In the genomic region with DNA sequence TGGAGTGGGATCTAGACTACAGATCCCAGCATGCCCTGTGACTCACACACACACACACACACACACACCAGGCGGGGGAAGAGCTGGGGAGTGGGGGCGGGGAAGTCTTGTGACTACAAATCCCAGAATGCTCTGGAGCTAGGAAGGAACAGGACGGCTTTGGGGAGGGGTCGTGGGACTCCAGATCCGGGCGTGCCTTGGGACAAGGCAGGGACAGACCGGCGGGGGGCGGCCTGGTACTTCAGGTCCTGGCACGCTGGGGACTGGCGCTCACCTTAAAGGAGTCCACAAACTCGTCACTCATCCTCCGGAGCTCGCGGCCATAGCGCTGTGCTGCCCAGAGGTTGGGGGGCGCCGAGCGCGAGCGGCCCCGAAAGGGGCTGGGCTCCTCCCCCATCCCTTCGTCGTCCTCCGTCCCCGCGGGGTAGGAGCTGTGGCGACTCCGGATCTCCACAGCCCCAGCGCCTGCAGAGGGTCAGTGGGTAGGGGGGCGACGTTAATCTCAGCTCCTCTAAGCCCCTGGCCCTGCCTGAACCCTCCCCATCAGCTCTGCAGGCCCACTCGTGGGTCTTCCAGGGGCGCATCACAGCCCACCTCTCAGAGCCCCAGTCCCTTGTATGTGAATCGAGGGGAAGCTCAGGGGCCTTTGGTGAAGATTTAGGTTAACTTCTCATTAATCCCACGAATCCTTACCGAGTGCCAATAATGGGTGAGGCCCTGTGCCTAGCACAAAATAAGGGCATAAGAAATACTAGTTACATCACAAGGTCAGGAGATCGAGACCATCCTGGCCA, we compare ENCODE assay signal across 1 cellular context.
A peak's percentile ranks its signal among the peaks of the same experiment; 100 is the strongest.
TF ChIP-seq lines count a peak whose summit lies in the region.

No MANE protein-coding gene starts in this region.

TF ChIP-seq in HepG2, 621 proteins besides CTCF, POLR2A, EP300 and RAD21 (continued from another document):
- TF ChIP-seq, protein P1, sequence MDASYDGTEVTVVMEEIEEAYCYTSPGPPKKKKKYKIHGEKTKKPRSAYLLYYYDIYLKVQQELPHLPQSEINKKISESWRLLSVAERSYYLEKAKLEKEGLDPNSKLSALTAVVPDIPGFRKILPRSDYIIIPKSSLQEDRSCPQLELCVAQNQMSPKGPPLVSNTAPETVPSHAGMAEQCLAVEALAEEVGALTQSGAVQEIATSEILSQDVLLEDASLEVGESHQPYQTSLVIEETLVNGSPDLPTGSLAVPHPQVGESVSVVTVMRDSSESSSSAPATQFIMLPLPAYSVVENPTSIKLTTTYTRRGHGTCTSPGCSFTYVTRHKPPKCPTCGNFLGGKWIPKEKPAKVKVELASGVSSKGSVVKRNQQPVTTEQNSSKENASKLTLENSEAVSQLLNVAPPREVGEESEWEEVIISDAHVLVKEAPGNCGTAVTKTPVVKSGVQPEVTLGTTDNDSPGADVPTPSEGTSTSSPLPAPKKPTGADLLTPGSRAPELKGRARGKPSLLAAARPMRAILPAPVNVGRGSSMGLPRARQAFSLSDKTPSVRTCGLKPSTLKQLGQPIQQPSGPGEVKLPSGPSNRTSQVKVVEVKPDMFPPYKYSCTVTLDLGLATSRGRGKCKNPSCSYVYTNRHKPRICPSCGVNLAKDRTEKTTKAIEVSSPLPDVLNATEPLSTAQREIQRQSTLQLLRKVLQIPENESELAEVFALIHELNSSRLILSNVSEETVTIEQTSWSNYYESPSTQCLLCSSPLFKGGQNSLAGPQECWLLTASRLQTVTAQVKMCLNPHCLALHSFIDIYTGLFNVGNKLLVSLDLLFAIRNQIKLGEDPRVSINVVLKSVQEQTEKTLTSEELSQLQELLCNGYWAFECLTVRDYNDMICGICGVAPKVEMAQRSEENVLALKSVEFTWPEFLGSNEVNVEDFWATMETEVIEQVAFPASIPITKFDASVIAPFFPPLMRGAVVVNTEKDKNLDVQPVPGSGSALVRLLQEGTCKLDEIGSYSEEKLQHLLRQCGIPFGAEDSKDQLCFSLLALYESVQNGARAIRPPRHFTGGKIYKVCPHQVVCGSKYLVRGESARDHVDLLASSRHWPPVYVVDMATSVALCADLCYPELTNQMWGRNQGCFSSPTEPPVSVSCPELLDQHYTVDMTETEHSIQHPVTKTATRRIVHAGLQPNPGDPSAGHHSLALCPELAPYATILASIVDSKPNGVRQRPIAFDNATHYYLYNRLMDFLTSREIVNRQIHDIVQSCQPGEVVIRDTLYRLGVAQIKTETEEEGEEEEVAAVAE (CRISPR knock-in tag; IDR thresholded peaks at IDR 0.05; ENCODE audit: borderline replicate concordance) = 0 out of 2 replicates have a peak, but pooled peaks have one; percentile 29
- no peak for TF ChIP-seq ZZZ3 (CRISPR knock-in tag; IDR thresholded peaks at IDR 0.05; ENCODE audit: borderline replicate concordance)
- TF ChIP-seq GATAD1 (CRISPR knock-in tag; IDR thresholded peaks at IDR 0.05) = peak; percentile 54; the same call in 1 of the 2 replicates
- no peak for TF ChIP-seq ZNF660 (CRISPR knock-in tag; IDR thresholded peaks at IDR 0.05; ENCODE audit: borderline replicate concordance, low read depth)
- TF ChIP-seq ZFY (CRISPR knock-in tag; IDR thresholded peaks at IDR 0.05) = peak; percentile 53; the same call in 1 of the 2 replicates
- TF ChIP-seq, protein P2, sequence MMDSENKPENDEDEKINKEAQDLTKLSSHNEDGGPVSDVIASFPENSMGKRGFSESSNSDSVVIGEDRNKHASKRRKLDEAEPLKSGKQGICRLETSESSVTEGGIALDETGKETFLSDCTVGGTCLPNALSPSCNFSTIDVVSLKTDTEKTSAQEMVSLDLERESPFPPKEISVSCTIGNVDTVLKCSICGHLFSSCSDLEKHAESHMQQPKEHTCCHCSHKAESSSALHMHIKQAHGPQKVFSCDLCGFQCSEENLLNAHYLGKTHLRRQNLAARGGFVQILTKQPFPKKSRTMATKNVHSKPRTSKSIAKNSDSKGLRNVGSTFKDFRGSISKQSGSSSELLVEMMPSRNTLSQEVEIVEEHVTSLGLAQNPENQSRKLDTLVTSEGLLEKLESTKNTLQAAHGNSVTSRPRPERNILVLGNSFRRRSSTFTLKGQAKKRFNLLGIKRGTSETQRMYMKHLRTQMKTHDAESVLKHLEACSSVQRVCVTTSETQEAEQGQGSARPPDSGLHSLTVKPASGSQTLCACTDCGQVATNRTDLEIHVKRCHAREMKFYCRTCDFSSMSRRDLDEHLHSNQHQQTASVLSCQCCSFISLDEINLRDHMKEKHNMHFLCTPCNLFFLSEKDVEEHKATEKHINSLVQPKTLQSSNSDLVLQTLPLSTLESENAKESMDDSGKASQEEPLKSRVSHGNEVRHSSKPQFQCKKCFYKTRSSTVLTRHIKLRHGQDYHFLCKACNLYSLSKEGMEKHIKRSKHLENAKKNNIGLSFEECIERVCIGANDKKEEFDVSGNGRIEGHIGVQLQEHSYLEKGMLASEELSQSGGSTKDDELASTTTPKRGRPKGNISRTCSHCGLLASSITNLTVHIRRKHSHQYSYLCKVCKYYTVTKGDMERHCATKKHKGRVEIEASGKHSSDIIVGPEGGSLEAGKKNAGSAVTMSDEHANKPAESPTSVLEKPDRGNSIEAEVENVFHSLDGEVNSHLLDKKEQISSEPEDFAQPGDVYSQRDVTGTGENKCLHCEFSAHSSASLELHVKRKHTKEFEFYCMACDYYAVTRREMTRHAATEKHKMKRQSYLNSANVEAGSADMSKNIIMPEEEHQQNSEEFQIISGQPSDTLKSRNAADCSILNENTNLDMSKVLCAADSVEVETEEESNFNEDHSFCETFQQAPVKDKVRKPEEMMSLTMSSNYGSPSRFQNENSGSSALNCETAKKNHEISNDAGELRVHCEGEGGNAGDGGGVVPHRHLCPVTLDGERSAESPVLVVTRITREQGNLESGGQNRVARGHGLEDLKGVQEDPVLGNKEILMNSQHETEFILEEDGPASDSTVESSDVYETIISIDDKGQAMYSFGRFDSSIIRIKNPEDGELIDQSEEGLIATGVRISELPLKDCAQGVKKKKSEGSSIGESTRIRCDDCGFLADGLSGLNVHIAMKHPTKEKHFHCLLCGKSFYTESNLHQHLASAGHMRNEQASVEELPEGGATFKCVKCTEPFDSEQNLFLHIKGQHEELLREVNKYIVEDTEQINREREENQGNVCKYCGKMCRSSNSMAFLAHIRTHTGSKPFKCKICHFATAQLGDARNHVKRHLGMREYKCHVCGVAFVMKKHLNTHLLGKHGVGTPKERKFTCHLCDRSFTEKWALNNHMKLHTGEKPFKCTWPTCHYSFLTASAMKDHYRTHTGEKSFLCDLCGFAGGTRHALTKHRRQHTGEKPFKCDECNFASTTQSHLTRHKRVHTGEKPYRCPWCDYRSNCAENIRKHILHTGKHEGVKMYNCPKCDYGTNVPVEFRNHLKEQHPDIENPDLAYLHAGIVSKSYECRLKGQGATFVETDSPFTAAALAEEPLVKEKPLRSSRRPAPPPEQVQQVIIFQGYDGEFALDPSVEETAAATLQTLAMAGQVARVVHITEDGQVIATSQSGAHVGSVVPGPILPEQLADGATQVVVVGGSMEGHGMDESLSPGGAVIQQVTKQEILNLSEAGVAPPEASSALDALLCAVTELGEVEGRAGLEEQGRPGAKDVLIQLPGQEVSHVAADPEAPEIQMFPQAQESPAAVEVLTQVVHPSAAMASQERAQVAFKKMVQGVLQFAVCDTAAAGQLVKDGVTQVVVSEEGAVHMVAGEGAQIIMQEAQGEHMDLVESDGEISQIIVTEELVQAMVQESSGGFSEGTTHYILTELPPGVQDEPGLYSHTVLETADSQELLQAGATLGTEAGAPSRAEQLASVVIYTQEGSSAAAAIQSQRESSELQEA (CRISPR knock-in tag; IDR thresholded peaks at IDR 0.05; ENCODE audit: not compliant biosample characterization) = peak; percentile 63
- TF ChIP-seq, protein P3, sequence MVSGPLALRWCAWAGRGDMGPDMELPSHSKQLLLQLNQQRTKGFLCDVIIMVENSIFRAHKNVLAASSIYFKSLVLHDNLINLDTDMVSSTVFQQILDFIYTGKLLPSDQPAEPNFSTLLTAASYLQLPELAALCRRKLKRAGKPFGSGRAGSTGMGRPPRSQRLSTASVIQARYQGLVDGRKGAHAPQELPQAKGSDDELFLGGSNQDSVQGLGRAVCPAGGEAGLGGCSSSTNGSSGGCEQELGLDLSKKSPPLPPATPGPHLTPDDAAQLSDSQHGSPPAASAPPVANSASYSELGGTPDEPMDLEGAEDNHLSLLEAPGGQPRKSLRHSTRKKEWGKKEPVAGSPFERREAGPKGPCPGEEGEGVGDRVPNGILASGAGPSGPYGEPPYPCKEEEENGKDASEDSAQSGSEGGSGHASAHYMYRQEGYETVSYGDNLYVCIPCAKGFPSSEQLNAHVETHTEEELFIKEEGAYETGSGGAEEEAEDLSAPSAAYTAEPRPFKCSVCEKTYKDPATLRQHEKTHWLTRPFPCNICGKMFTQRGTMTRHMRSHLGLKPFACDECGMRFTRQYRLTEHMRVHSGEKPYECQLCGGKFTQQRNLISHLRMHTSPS (CRISPR knock-in tag; IDR thresholded peaks at IDR 0.05; ENCODE audit: low read depth) = no peak
- no peak for TF ChIP-seq KAT2B (IDR thresholded peaks at IDR 0.05; ENCODE audit: borderline replicate concordance, low read depth, low read length)
- TF ChIP-seq ELF3 (CRISPR knock-in tag; IDR thresholded peaks at IDR 0.05) = peak; percentile 13; the same call in 1 of the 2 replicates
- TF ChIP-seq, protein P4, sequence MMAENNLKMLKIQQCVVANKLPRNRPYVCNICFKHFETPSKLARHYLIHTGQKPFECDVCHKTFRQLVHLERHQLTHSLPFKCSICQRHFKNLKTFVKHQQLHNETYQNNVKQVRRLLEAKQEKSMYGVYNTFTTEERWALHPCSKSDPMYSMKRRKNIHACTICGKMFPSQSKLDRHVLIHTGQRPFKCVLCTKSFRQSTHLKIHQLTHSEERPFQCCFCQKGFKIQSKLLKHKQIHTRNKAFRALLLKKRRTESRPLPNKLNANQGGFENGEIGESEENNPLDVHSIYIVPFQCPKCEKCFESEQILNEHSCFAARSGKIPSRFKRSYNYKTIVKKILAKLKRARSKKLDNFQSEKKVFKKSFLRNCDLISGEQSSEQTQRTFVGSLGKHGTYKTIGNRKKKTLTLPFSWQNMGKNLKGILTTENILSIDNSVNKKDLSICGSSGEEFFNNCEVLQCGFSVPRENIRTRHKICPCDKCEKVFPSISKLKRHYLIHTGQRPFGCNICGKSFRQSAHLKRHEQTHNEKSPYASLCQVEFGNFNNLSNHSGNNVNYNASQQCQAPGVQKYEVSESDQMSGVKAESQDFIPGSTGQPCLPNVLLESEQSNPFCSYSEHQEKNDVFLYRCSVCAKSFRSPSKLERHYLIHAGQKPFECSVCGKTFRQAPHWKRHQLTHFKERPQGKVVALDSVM (CRISPR knock-in tag; IDR thresholded peaks at IDR 0.05) = peak; percentile 22; the same call in 1 of the 2 replicates
- 0 out of 2 replicates have a peak, but pooled peaks have one; percentile 25 for TF ChIP-seq ZNF274 (CRISPR knock-in tag; IDR thresholded peaks at IDR 0.05)
- peak; percentile 72 for TF ChIP-seq HNRNPLL (IDR thresholded peaks at IDR 0.05; ENCODE audit: low read depth, low read length, poor library complexity, severe bottlenecking)
- no peak; the same call in 1 of the 2 replicates for TF ChIP-seq ZNF558 (CRISPR knock-in tag; IDR thresholded peaks at IDR 0.05; ENCODE audit: borderline replicate concordance)
- no peak for TF ChIP-seq ZNF333 (CRISPR knock-in tag; IDR thresholded peaks at IDR 0.05; ENCODE audit: borderline replicate concordance)
- peak; percentile 83 for TF ChIP-seq NAIF1 (CRISPR knock-in tag; IDR thresholded peaks at IDR 0.05; ENCODE audit: borderline replicate concordance)
- TF ChIP-seq, protein P5, sequence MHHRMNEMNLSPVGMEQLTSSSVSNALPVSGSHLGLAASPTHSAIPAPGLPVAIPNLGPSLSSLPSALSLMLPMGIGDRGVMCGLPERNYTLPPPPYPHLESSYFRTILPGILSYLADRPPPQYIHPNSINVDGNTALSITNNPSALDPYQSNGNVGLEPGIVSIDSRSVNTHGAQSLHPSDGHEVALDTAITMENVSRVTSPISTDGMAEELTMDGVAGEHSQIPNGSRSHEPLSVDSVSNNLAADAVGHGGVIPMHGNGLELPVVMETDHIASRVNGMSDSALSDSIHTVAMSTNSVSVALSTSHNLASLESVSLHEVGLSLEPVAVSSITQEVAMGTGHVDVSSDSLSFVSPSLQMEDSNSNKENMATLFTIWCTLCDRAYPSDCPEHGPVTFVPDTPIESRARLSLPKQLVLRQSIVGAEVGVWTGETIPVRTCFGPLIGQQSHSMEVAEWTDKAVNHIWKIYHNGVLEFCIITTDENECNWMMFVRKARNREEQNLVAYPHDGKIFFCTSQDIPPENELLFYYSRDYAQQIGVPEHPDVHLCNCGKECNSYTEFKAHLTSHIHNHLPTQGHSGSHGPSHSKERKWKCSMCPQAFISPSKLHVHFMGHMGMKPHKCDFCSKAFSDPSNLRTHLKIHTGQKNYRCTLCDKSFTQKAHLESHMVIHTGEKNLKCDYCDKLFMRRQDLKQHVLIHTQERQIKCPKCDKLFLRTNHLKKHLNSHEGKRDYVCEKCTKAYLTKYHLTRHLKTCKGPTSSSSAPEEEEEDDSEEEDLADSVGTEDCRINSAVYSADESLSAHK (CRISPR knock-in tag; IDR thresholded peaks at IDR 0.05; ENCODE audit: borderline replicate concordance) = no peak
